ENCODE assay signal across 9 cellular contexts in the genomic region with DNA sequence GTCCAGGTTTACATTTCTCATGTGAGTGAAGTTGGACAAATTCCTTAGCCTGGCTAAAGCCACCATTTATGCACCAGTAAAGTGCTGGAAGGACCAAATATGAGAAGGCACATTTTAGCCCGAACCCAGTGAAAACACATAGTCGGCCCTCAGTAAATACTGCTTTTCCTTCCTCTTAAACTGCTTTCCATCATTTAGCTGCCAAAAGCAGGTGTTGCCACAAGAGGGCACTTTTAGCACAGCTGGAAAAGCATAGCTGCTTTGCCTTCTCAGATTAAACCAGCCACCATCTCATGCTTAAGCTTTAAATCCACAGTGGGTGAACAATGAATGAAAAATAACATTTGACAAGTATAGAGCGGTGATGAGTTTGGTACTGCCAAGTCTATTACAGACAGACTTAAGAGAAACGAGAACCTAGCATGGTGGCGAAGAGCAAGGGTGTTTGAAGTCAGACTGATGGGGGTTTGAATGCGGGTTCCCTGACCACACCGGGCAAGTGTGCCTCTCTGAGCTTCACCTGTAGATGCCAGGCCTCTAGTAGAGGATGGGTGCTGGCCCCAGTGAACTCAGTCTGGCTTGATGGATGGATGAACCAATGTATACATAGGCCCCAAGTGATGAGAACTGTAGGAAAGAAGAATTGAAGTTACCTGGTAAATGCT. TPM values are rescaled to one million over a fixed set of nuclear protein-coding genes. Genes with fewer than 3 reads are reported as not detected.
DNase-seq lines count a peak whose midpoint lies in the region; ATAC-seq, FAIRE-seq and TF ChIP-seq lines count a peak whose summit lies in the region.
"Had no signal": no experiment of that assay in that cellular context is flagged by ENCODE, and none has a peak within 500 bp of the region (broad histone marks: within the 10 kb centered on the region; RNA-seq: fewer than 3 reads in every experiment).

No MANE protein-coding gene starts in this region.

- 88% methylated on average over 6 of the region's 7 CpGs for WGBS in HepG2 (ENCODE audit: low lambda C conversion rate)

- in situ Hi-C loops in HepG2 (cut with HindIII; ENCODE audit: extremely low pct_ligation_motif_present, low pct_unique_long_range_greater_than_20kb) = loop anchor here (5.0 kb wide), 1 partner anchor 151 kb away; no protein-coding TSS in a partner anchor

- no peaks in the 10 kb centered on the region for H3K27me3 Mint-ChIP-seq in activated B cell treated with CpG ODN at 0.5 μM for 24 hours

- H3K27ac ChIP-seq in HepG2 (ENCODE audit: extremely low read length, insufficient read depth, low read length) = no peak overlapping the region
- H3K27ac ChIP-seq: BLaER1 had no signal

- TF ChIP-seq CTCF in activated B cell treated with CpG ODN at 0.5 μM for 24 hours (IDR thresholded peaks at IDR 0.05) (no peak), HepG2 (CRISPR knock-in tag; IDR thresholded peaks at IDR 0.05) (peak; percentile 76)

- H3K4me2 ChIP-seq in HepG2 (ENCODE audit: low read depth, low read length) = no peak overlapping the region
- H3K4me2 ChIP-seq: BLaER1 had no signal

- no peaks in the 10 kb centered on the region for H3K79me2 ChIP-seq in HepG2 (ENCODE audit: insufficient read depth, low read length)

- peaks cover 7 to 38% of the 10 kb centered on the region in 2 experiments; a peak in 4 of 5 replicates for H3K36me3 ChIP-seq in HepG2 (replicated peaks in 1 of 2; ENCODE audit: control insufficient read depth in 1 of 2, insufficient read depth in 2 of 2, low read length in 2 of 2)

- H3K9me3 ChIP-seq in HepG2 (ENCODE audit: low read length) = no peaks in the 10 kb centered on the region
- H3K9me3 ChIP-seq: BLaER1 had no signal

- no peak for TF ChIP-seq POLR2A in HepG2 (IDR thresholded peaks at IDR 0.05; ENCODE audit: insufficient read depth in 1 of 2, low read depth in 2 of 2, low read length in 2 of 2)

- intact Hi-C loops in activated B cell treated with CpG ODN at 0.5 μM for 24 hours (cut with micrococcal nuclease) = loop anchor here (1.0 to 5.0 kb wide), 7 partner anchors 56 to 504 kb away; partner anchors contain the start of gene SLC35D1
- intact Hi-C loops in HepG2 (cut with micrococcal nuclease; ENCODE audit: unreplicated experiment) = loop anchor here (1.0 to 5.0 kb wide), 3 partner anchors 153 to 231 kb away; no protein-coding TSS in a partner anchor

- H3K36me3 Mint-ChIP-seq in activated B cell treated with CpG ODN at 0.5 μM for 24 hours (ENCODE audit: low read depth) = peaks cover 17% of the 10 kb centered on the region

- peak; percentile 70 for TF ChIP-seq RAD21 in HepG2 (CRISPR knock-in tag; IDR thresholded peaks at IDR 0.05)

- no peak overlapping the region for H3K4me3 ChIP-seq in HepG2 (replicated peaks in 1 of 3; ENCODE audit: insufficient read depth in 1 of 3, low read depth in 2 of 3, low read length in 3 of 3)
- H3K4me3 ChIP-seq: BLaER1 had no signal

- FAIRE-seq in HepG2 (lab: Jason Lieb, UNC) = peak; percentile 63

- H3K9me3 Mint-ChIP-seq in activated B cell treated with CpG ODN at 0.5 μM for 24 hours = no peaks in the 10 kb centered on the region

- H3K4me3 Mint-ChIP-seq in activated B cell treated with CpG ODN at 0.5 μM for 24 hours = no peak overlapping the region

- DNase-seq in NCI-H1417 (lab: John Stamatoyannopoulos, UW) = peak; percentile 60 to 83 (median 73)
- DNase-seq in NCI-H1417 treated with DMSO at 0.1 percent for 48 hours (lab: John Stamatoyannopoulos, UW) = no peak
- DNase-seq in NCI-H2227 (lab: John Stamatoyannopoulos, UW; ENCODE audit: unreplicated experiment) = peak; percentile 75
- peak; percentile 18 for DNase-seq in activated B cell treated with CpG ODN at 0.5 μM for 24 hours
- peak; percentile 49 for DNase-seq in central memory CD4-positive, alpha-beta T cell
- DNase-seq in HepG2 (ENCODE audit: low spot score) = peak; percentile 46
- peak; percentile 10 for DNase-seq in stimulated activated CD8-positive, alpha-beta memory T cell treated with anti-CD3 and anti-CD28 coated beads, Interleukin-12 subunit alpha, Interleukin-12 subunit beta, amount 100 ng/mL, for 4 hours (ENCODE audit: low read depth)

- H3K27ac Mint-ChIP-seq in activated B cell treated with CpG ODN at 0.5 μM for 24 hours = no peak overlapping the region

- H4K20me1 ChIP-seq in HepG2 (ENCODE audit: insufficient read depth, low read length) = no peaks in the 10 kb centered on the region
- H4K20me1 ChIP-seq: BLaER1 had no signal

- H2AFZ ChIP-seq in HepG2 (ENCODE audit: low read length) = no peak overlapping the region

- CTCF ChIA-PET in activated B cell treated with CpG ODN at 0.5 μM for 24 hours (lab: Charles Lee) (interaction anchor here (0.7 to 4.1 kb wide), 21 partner anchors 9 to 1035 kb away, joined by 3 to 170 read pairs (median 3); partner anchors contain the start of genes C1orf141 and SLC35D1), HepG2 (lab: Yijun Ruan, JAX; ENCODE audit: low intra/inter-chr PET ratio, low total read pairs) (interaction anchor here (2.9 kb wide), 1 partner anchor 153 kb away, joined by 42 read pairs; no protein-coding TSS in a partner anchor)

- no peak overlapping the region for H3K9ac ChIP-seq in HepG2 (ENCODE audit: insufficient read depth, low read depth, low read length)
- H3K9ac ChIP-seq: BLaER1 had no signal

- no peaks in the 10 kb centered on the region for H3K27me3 ChIP-seq in HepG2 (ENCODE audit: control insufficient read depth in 1 of 2, insufficient read depth in 2 of 2, low read length in 2 of 2)
- H3K27me3 ChIP-seq: BLaER1 had no signal

- peaks cover 9% of the 10 kb centered on the region; the same call in 1 of the 2 replicates for H3K4me1 ChIP-seq in HepG2 (ENCODE audit: insufficient read depth, low read length)

- peaks cover 10% of the 10 kb centered on the region for H3K4me1 Mint-ChIP-seq in activated B cell treated with CpG ODN at 0.5 μM for 24 hours

- BruUV-seq in HepG2 (replicated peaks; lab: Mats Ljungman, UMichigan) = no TSS peak

- POLR2A ChIA-PET in activated B cell treated with CpG ODN at 0.5 μM for 24 hours (lab: Charles Lee) = interaction anchor here (0.6 to 1.3 kb wide), 4 partner anchors 59 to 328 kb away, joined by 3 to 4 read pairs (median 3); partner anchors contain the start of genes DNAI4 and MIER1
- POLR2A ChIA-PET in HepG2 (lab: Yijun Ruan, JAX) = interaction anchor here (1.4 kb wide), 1 partner anchor 153 kb away, joined by 4 read pairs; no protein-coding TSS in a partner anchor

- TF ChIP-seq EP300 in HepG2 (IDR thresholded peaks at IDR 0.05; ENCODE audit: low read depth in 2 of 2, low read length in 2 of 2) (no peak), HepG2 (CRISPR knock-in tag; IDR thresholded peaks at IDR 0.05; ENCODE audit: borderline replicate concordance) (no peak)

- ATAC-seq in HG02981 (IDR thresholded peaks at IDR 0.05; ENCODE audit: unreplicated experiment) = peak; percentile 74
- ATAC-seq in activated B cell treated with CpG ODN at 0.5 μM for 24 hours (ENCODE audit: low read depth) = peak; percentile 86
- ATAC-seq in HepG2 = peak; percentile 80

TF ChIP-seq in HepG2, 621 proteins besides CTCF, POLR2A, EP300 and RAD21 (continues in another document):
- TF ChIP-seq ZNF280D (CRISPR knock-in tag; IDR thresholded peaks at IDR 0.05) = no peak
- TF ChIP-seq ZNF124 (CRISPR knock-in tag; IDR thresholded peaks at IDR 0.05) = no peak
- 0 out of 2 replicates have a peak, but pooled peaks have one; percentile 23 for TF ChIP-seq KAT8 (CRISPR knock-in tag; IDR thresholded peaks at IDR 0.05)

RNA-seq across cellular contexts. Expression of gene SLC35D1, which starts 57.8 kb away (rescaled TPM):
- total RNA-seq in activated B cell treated with CpG ODN at 0.5 μM for 24 hours = 10.1 and 11.1 TPM in 2 replicates
- total RNA-seq in HepG2 (2016; rRNA removed; fragmentation: Illumina TruSeq; extraction: Trizol) = 30.6 and 41.5 TPM in 2 replicates
- 2.9 and 3.0 TPM in 2 replicates for total RNA-seq in HepG2 (2016; cell fraction: cytosol; rRNA removed; fragmentation: Illumina TruSeq; extraction: Trizol; ENCODE audit: low read depth)
- total RNA-seq in HepG2 (2016; cell fraction: insoluble cytoplasmic fraction; rRNA removed; fragmentation: Illumina TruSeq; extraction: Trizol) = 29.9 and 41.4 TPM in 2 replicates
- 13.4 and 16.1 TPM in 2 replicates for total RNA-seq in HepG2 (2016; cell fraction: membrane; rRNA removed; fragmentation: Illumina TruSeq; extraction: Trizol)
- total RNA-seq in HepG2 (2016; cell fraction: nucleus; rRNA removed; fragmentation: Illumina TruSeq; extraction: Trizol) = 48.7 and 57.0 TPM in 2 replicates
- polyA plus RNA-seq in HepG2 (2011; rRNA removed) = 10.1 and 12.4 TPM in 2 replicates
- 7.3 and 12.6 TPM in 2 replicates for polyA plus RNA-seq in HepG2 (2011; cell fraction: cytosol; rRNA removed)
- 8.6 and 11.3 TPM in 2 replicates for polyA plus RNA-seq in HepG2 (2011; cell fraction: nucleus; rRNA removed)
- polyA plus RNA-seq in HepG2 (2012) = 9.1 and 11.5 TPM in 2 replicates
- 1.6 and 1.7 TPM in 2 replicates for polyA plus RNA-seq in HepG2 (2016; cell fraction: cytosol; fragmentation: Illumina TruSeq; extraction: Trizol; ENCODE audit: low read depth)
- 18.8 and 18.9 TPM in 2 replicates for polyA plus RNA-seq in HepG2 (2016; cell fraction: insoluble cytoplasmic fraction; fragmentation: Illumina TruSeq; extraction: Trizol; ENCODE audit: low read depth)
- polyA plus RNA-seq in HepG2 (2016; cell fraction: membrane; fragmentation: Illumina TruSeq; extraction: Trizol; ENCODE audit: low read depth) = 5.4 and 5.9 TPM in 2 replicates
- polyA plus RNA-seq in HepG2 (2016; cell fraction: nucleus; fragmentation: Illumina TruSeq; extraction: Trizol; ENCODE audit: insufficient read depth, low read depth) = 33.7 and 34.0 TPM in 2 replicates
- polyA minus RNA-seq in HepG2 (2011; rRNA and poly(A)+ RNA removed; ENCODE audit: low replicate concordance) = 13.8 and 25.4 TPM in 2 replicates
- polyA minus RNA-seq in HepG2 (2011; cell fraction: cytosol; rRNA and poly(A)+ RNA removed) = 16.4 and 16.8 TPM in 2 replicates
- polyA minus RNA-seq in HepG2 (2011; cell fraction: nucleus; rRNA and poly(A)+ RNA removed) = 35.3 and 36.4 TPM in 2 replicates
